13 cellular contexts compared by ENCODE assay signal in genomic region chr6:30323806-30324205, GRCh38. TPM values are rescaled to one million over a fixed set of nuclear protein-coding genes. Genes with fewer than 3 reads are reported as not detected.
DNase-seq lines count a peak whose midpoint lies in the region; ATAC-seq, FAIRE-seq and TF ChIP-seq lines count a peak whose summit lies in the region.
"Had no signal": no experiment of that assay in that cellular context is flagged by ENCODE, and none has a peak within 500 bp of the region (broad histone marks: within the 10 kb centered on the region; RNA-seq: fewer than 3 reads in every experiment).

No MANE protein-coding gene starts in this region.

- H3K4me1 Mint-ChIP-seq in chondrocyte (ENCODE audit: low read depth) (peaks cover 78% of the 10 kb centered on the region), neural progenitor cell (peaks cover 34% of the 10 kb centered on the region)

- peak overlapping the region; percentile 94 for H3K27ac Mint-ChIP-seq in chondrocyte (ENCODE audit: unreplicated experiment)
- no peak overlapping the region for H3K27ac Mint-ChIP-seq in neural progenitor cell

- no peak overlapping the region for H3K9ac ChIP-seq in neural progenitor cell

- H3K4me3 Mint-ChIP-seq in chondrocyte (ENCODE audit: unreplicated experiment) (no peak overlapping the region), neural progenitor cell (no peak overlapping the region)

- H3K36me3 ChIP-seq in DOHH2 (ENCODE audit: control insufficient read depth, low read length) (peaks cover 52% of the 10 kb centered on the region), neural progenitor cell (no peaks in the 10 kb centered on the region)
- H3K36me3 ChIP-seq: right atrium auricular region had no signal

- TF ChIP-seq CTCF in A549 (IDR thresholded peaks at IDR 0.05) (no peak), DOHH2 (IDR thresholded peaks at IDR 0.05; ENCODE audit: low read depth, low read length, poor library complexity, severe bottlenecking) (no peak), RWPE1 (conservative IDR thresholded peaks at IDR 0.05; ENCODE audit: low read depth) (no peak), chondrocyte (IDR thresholded peaks at IDR 0.05) (no peak), neural progenitor cell (IDR thresholded peaks at IDR 0.05) (no peak)

- no peak overlapping the region for H2AFZ ChIP-seq in neural progenitor cell (replicated peaks)

- H3K9me3 Mint-ChIP-seq in chondrocyte (ENCODE audit: low read depth) (no peaks in the 10 kb centered on the region), neural progenitor cell (no peaks in the 10 kb centered on the region)

- DNase-seq in A549 (ENCODE audit: low read depth in 1 of 2, low spot score in 1 of 2), result no peak
- DNase-seq in RWPE1 (ENCODE audit: low spot score), result peak; percentile 32
- no peak for DNase-seq in chondrocyte (ENCODE audit: low spot score)
- no peak for DNase-seq in neural progenitor cell (ENCODE audit: low spot score)
- no peak for DNase-seq in RPMI8226
- DNase-seq in stimulated activated CD4-positive, alpha-beta T cell treated with anti-CD3 and anti-CD28 coated beads, Interleukin-2, amount 100 ng/mL, for 48 hours, result no peak
- DNase-seq: NK-92 treated with Interleukin-12 subunit alpha and Interleukin-12 subunit beta, amount 100 ng/mL, for 24 hours; substantia nigra had no signal

- H3K27me3 ChIP-seq in DOHH2 (ENCODE audit: control insufficient read depth, low read length), result no peaks in the 10 kb centered on the region
- H3K27me3 ChIP-seq in neural progenitor cell, result no peaks in the 10 kb centered on the region
- H3K27me3 ChIP-seq: right atrium auricular region had no signal

- CTCF ChIA-PET in A549 (lab: Yijun Ruan, JAX) (no interaction called here), RWPE1 (lab: Yijun Ruan, JAX) (no interaction called here)

- FAIRE-seq in A549 (lab: Jason Lieb, UNC), result no peak

- H3K9me3 ChIP-seq in A549 (no peaks in the 10 kb centered on the region), DOHH2 (ENCODE audit: control insufficient read depth, insufficient read depth, low read length) (no peaks in the 10 kb centered on the region), neural progenitor cell (ENCODE audit: low read depth) (no peaks in the 10 kb centered on the region)
- H3K9me3 ChIP-seq: right atrium auricular region had no signal

- POLR2A ChIA-PET in A549 (lab: Yijun Ruan, JAX) (no interaction called here), RWPE1 (lab: Yijun Ruan, JAX; ENCODE audit: low non-redundant PET) (interaction anchor here (0.6 kb wide), 1 partner anchor 1114 kb away, joined by 3 read pairs; no protein-coding TSS in a partner anchor)

- TF ChIP-seq POLR2A in A549 (IDR thresholded peaks at IDR 0.05; ENCODE audit: low read length), result no peak

- H3K27me3 Mint-ChIP-seq in chondrocyte (ENCODE audit: low read depth) (no peaks in the 10 kb centered on the region), neural progenitor cell (ENCODE audit: insufficient read depth, low read depth) (peaks cover 2% of the 10 kb centered on the region)

- H3F3A ChIP-seq in DOHH2 (ENCODE audit: control insufficient read depth, insufficient read depth) (peaks cover 6% of the 10 kb centered on the region), neural progenitor cell (ENCODE audit: low read depth) (peaks cover 16% of the 10 kb centered on the region)

- TF ChIP-seq EP300 in A549 (IDR thresholded peaks at IDR 0.05), result no peak

- 82% methylated on average over 1 of the region's 1 CpG for WGBS in A549 (ENCODE audit: missing lambda C conversion rate)

- H3K79me2 ChIP-seq in DOHH2 (ENCODE audit: control insufficient read depth, low read length) (peaks cover 92% of the 10 kb centered on the region), neural progenitor cell (ENCODE audit: low read depth) (peaks cover 88% of the 10 kb centered on the region)

- H3K4me2 ChIP-seq in A549 (peak overlapping the region; percentile 97; the same call in 2 of the 3 replicates), DOHH2 (ENCODE audit: low read length) (0 out of 2 replicates have a peak overlapping the region, but pooled peaks have one; percentile 99), neural progenitor cell (no peak overlapping the region)

- no peak for TF ChIP-seq RAD21 in A549 (conservative IDR thresholded peaks at IDR 0.05 in 1 of 2, IDR thresholded peaks at IDR 0.05 in 1 of 2)

- H3K4me1 ChIP-seq in A549, result peaks cover 29% of the 10 kb centered on the region
- H3K4me1 ChIP-seq in DOHH2 (ENCODE audit: control insufficient read depth, low read length), result peaks cover 54% of the 10 kb centered on the region
- H3K4me1 ChIP-seq in neural progenitor cell, result peaks cover 22% of the 10 kb centered on the region

- no peak overlapping the region for H3K4me3 ChIP-seq in A549
- no peak overlapping the region for H3K4me3 ChIP-seq in DOHH2 (ENCODE audit: low read length)
- no peak overlapping the region for H3K4me3 ChIP-seq in neural progenitor cell
- H3K4me3 ChIP-seq: right atrium auricular region had no signal

- H3K36me3 Mint-ChIP-seq in chondrocyte (ENCODE audit: low read depth), result peaks cover 2% of the 10 kb centered on the region
- H3K36me3 Mint-ChIP-seq in neural progenitor cell, result peaks cover 14% of the 10 kb centered on the region

- H3K9me2 ChIP-seq in DOHH2 (replicated peaks; ENCODE audit: control insufficient read depth, low read length), result no peaks in the 10 kb centered on the region

- H3K27ac ChIP-seq in A549 (no peak overlapping the region), DOHH2 (ENCODE audit: low read depth, low read length) (no peak overlapping the region), RWPE1 (no peak overlapping the region), neural progenitor cell (no peak overlapping the region)
- H3K27ac ChIP-seq: C4-2B, coronary artery, right atrium auricular region had no signal

- ATAC-seq in A549, result no peak
- ATAC-seq in GM18517 (IDR thresholded peaks at IDR 0.05; ENCODE audit: unreplicated experiment), result no peak

- H4K20me1 ChIP-seq in DOHH2 (ENCODE audit: control insufficient read depth, insufficient read depth, low read depth, low read length) (peaks cover 30% of the 10 kb centered on the region), neural progenitor cell (ENCODE audit: low read depth) (peaks cover 66% of the 10 kb centered on the region)

TF ChIP-seq in A549, 52 proteins besides CTCF, POLR2A, EP300 and RAD21:
- TF ChIP-seq KDM1A (IDR thresholded peaks at IDR 0.05; ENCODE audit: low read depth), result no peak
- no peak for TF ChIP-seq PHF8 (IDR thresholded peaks at IDR 0.05; ENCODE audit: borderline replicate concordance, low read depth)
- TF ChIP-seq CBX8 (IDR thresholded peaks at IDR 0.05), result no peak
- no peak for TF ChIP-seq HES2 (IDR thresholded peaks at IDR 0.05)
- TF ChIP-seq HOXA7 (CRISPR knock-in tag; IDR thresholded peaks at IDR 0.05), result no peak
- no peak for TF ChIP-seq SMC3 (IDR thresholded peaks at IDR 0.05)
- TF ChIP-seq USF2 (IDR thresholded peaks at IDR 0.05), result no peak
- no peak for TF ChIP-seq RNF2 (IDR thresholded peaks at IDR 0.05; ENCODE audit: borderline replicate concordance, low read depth)
- TF ChIP-seq, protein P1, sequence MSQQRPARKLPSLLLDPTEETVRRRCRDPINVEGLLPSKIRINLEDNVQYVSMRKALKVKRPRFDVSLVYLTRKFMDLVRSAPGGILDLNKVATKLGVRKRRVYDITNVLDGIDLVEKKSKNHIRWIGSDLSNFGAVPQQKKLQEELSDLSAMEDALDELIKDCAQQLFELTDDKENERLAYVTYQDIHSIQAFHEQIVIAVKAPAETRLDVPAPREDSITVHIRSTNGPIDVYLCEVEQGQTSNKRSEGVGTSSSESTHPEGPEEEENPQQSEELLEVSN (IDR thresholded peaks at IDR 0.05; ENCODE audit: borderline replicate concordance, low read depth), result no peak
- no peak for TF ChIP-seq KDM5A (IDR thresholded peaks at IDR 0.05)
- TF ChIP-seq NR3C1 (IDR thresholded peaks at IDR 0.05), result no peak

RNA-seq across cellular contexts. Expression of gene TRIM39, which starts 2.9 kb away (rescaled TPM):
- polyA plus RNA-seq in A549 (2011; rRNA removed) (5.3 and 7.1 TPM in 2 replicates), A549 (2017; fragmentation: RNase III; extraction: RNeasy Plus Mini Kit Qiagen cat#74134 plus additional on column Dnase treatment) (7.1 to 9.1 TPM (median 8.1 TPM) in 3 replicates)
- polyA plus RNA-seq in A549 (2012; cell fraction: cytosol; rRNA removed), result 3.9 and 4.1 TPM in 2 replicates
- 7.7 and 11.0 TPM in 2 replicates for polyA plus RNA-seq in A549 (2012; cell fraction: nucleus; rRNA removed)
- polyA minus RNA-seq in A549 (2011; rRNA and poly(A)+ RNA removed), result 7.9 and 8.9 TPM in 2 replicates
- total RNA-seq in chondrocyte (12.5 to 14.8 TPM (median 13.7 TPM) in 3 replicates), neural progenitor cell (ENCODE audit: low replicate concordance) (11.0 and 21.2 TPM in 2 replicates)

RNA-seq across cellular contexts. Expression of gene RPP21, which starts 21.1 kb away (rescaled TPM):
- 33.6 and 37.4 TPM in 2 replicates for polyA plus RNA-seq in A549 (2011; rRNA removed)
- polyA plus RNA-seq in A549 (2012; cell fraction: cytosol; rRNA removed), result 170 and 176 TPM in 2 replicates
- 162 and 212 TPM in 2 replicates for polyA plus RNA-seq in A549 (2012; cell fraction: nucleus; rRNA removed)
- polyA plus RNA-seq in A549 (2017; fragmentation: RNase III; extraction: RNeasy Plus Mini Kit Qiagen cat#74134 plus additional on column Dnase treatment), result 54.8 to 59.5 TPM (median 58.4 TPM) in 3 replicates
- 6.5 and 11.0 TPM in 2 replicates for polyA minus RNA-seq in A549 (2011; rRNA and poly(A)+ RNA removed)
- 38.4 to 41.8 TPM (median 39.7 TPM) in 3 replicates for total RNA-seq in chondrocyte
- 38.0 and 89.6 TPM in 2 replicates for total RNA-seq in neural progenitor cell (ENCODE audit: low replicate concordance)
